Comparison of ENCODE assay signal across 8 cellular contexts in genomic region chr5:32174011-32174866, GRCh38. TPM values are rescaled to one million over a fixed set of nuclear protein-coding genes. Genes with fewer than 3 reads are reported as not detected.
DNase-seq lines count a peak whose midpoint lies in the region; ATAC-seq and TF ChIP-seq lines count a peak whose summit lies in the region.

TSS of gene GOLPH3 (minus strand) at chr5:32174319. CDS start at chr5:32174034, 285 bp downstream.

- H3K4me1 ChIP-seq in heart left ventricle (peaks cover 0 to 47% (median 28%) of the 10 kb centered on the region in 12 donors), upper lobe of left lung (peaks cover 23 to 43% (median 37%) of the 10 kb centered on the region in 4 donors)

- TF ChIP-seq EP300 in upper lobe of left lung (IDR thresholded peaks at IDR 0.05), result peak in 1 of 4 donors; percentile 50

- H3K27me3 ChIP-seq in heart left ventricle, result no peaks in the 10 kb centered on the region
- no peaks in the 10 kb centered on the region for H3K27me3 ChIP-seq in upper lobe of left lung

- 0 to 1% (median 0%) methylated on average over 65 to 85 of the region's 85 CpGs for WGBS in adipose tissue, 3 donors
- WGBS in heart left ventricle, 4 donors, result 0 to 1% (median 0%) methylated on average over 56 to 85 of the region's 85 CpGs
- 0 to 1% methylated on average over 30 to 39 of the region's 85 CpGs for WGBS in upper lobe of left lung, 2 donors

- H3K27me3 Mint-ChIP-seq in T-cell, result peaks cover 4 to 7% of the 10 kb centered on the region in 2 donors

- POLR2A ChIA-PET in T-cell (lab: Charles Lee), result interaction anchor here (0.5 to 1.1 kb wide), 3 partner anchors 24 to 415 kb away, joined by 3 to 5 read pairs (median 4); no protein-coding TSS in a partner anchor

- intact Hi-C loops in heart left ventricle (cut with DNase I), result loop anchor here in 6 of 10 donors (1.0 to 5.0 kb wide), 10 partner anchors 43 to 139 kb away; partner anchors contain the start of gene MTMR12 (in 1 of the 6)
- intact Hi-C loops in posterior vena cava (cut with DNase I), result no loop called here

- CTCF ChIA-PET in T-cell (lab: Charles Lee), result interaction anchor here in 1 of 2 donors (1.1 kb wide), 1 partner anchor 58 kb away, joined by 4 read pairs; no protein-coding TSS in a partner anchor

- peaks cover 31 to 37% (median 32%) of the 10 kb centered on the region in 3 donors for H3K4me1 Mint-ChIP-seq in T-cell

- peak within 1 kb of the TSS; percentile 97 to 99 (median 97) for H3K4me3 Mint-ChIP-seq in T-cell

- no peak for TF ChIP-seq CTCF in GM13977 (IDR thresholded peaks at IDR 0.05; ENCODE audit: extremely low read depth, insufficient read depth, missing control alignments)
- TF ChIP-seq CTCF in heart left ventricle (IDR thresholded peaks at IDR 0.05), result peak in 3 of 12 donors; percentile 11 to 18 (median 17)
- peak in 5 of 6 experiments; percentile 24 to 71 (median 45) for TF ChIP-seq CTCF in upper lobe of left lung (IDR thresholded peaks at IDR 0.05)

- DNase-seq in GM13977 (ENCODE audit: low spot score), result peak; percentile 95
- peak; percentile 93 for DNase-seq in NCI-H146 (lab: John Stamatoyannopoulos, UW)
- DNase-seq in T-cell, result peak; percentile 82 to 96 (median 91)
- peak; percentile 95 to 98 (median 96) for DNase-seq in heart left ventricle
- peak; percentile 99 for DNase-seq in posterior vena cava (ENCODE audit: low spot score)
- peak; percentile 96 to 98 for DNase-seq in upper lobe of left lung

- H3K36me3 Mint-ChIP-seq in T-cell, result peaks cover 18% of the 10 kb centered on the region

- no peaks in the 10 kb centered on the region for H3K9me3 Mint-ChIP-seq in T-cell

- no peaks in the 10 kb centered on the region for H3K9me3 ChIP-seq in heart left ventricle
- H3K9me3 ChIP-seq in upper lobe of left lung, result no peaks in the 10 kb centered on the region

- peak within 1 kb of the TSS; percentile 60 to 99 (median 96) for H3K4me3 ChIP-seq in heart left ventricle
- H3K4me3 ChIP-seq in upper lobe of left lung, result peak within 1 kb of the TSS; percentile 51 to 91 (median 76)

- H3K27ac ChIP-seq in adipose tissue (ENCODE audit: low read depth, low read length) (peak within 1 kb of the TSS; percentile 91), heart left ventricle (peak within 1 kb of the TSS; percentile 95 to 100 (median 100)), upper lobe of left lung (peak within 1 kb of the TSS; percentile 98 to 100 (median 100))

- in situ Hi-C loops in GM13977 (cut with MboI; ENCODE audit: low pct_unique_long_range_greater_than_20kb, low sequenced_read_pairs, unreplicated experiment), result no loop called here

- peaks cover 0 to 27% (median 24%) of the 10 kb centered on the region in 9 donors for H3K36me3 ChIP-seq in heart left ventricle
- H3K36me3 ChIP-seq in upper lobe of left lung, result peaks cover 0 to 24% (median under 1%) of the 10 kb centered on the region in 4 donors

- TF ChIP-seq POLR2A in heart left ventricle (IDR thresholded peaks at IDR 0.05) (peak; percentile 46 to 91), upper lobe of left lung (IDR thresholded peaks at IDR 0.05) (peak; percentile 53 to 99 (median 96))

- H3K27ac Mint-ChIP-seq in T-cell, result peak within 1 kb of the TSS; percentile 96 to 97

- peak; percentile 82 for ATAC-seq in HG02870 (IDR thresholded peaks at IDR 0.05; ENCODE audit: unreplicated experiment)
- peak; percentile 92 to 93 (median 93) for ATAC-seq in T-cell (replicated peaks in 1 of 4)
- peak; percentile 90 to 97 (median 96) for ATAC-seq in heart left ventricle
- peak; percentile 95 to 96 for ATAC-seq in upper lobe of left lung (ENCODE audit: low FRiP score in 2 of 2)

RNA-seq across cellular contexts. Expression of gene GOLPH3, which starts in this region (rescaled TPM):
- total RNA-seq in T-cell, result 10 to 100 TPM; 49.3 to 87.6 (median 73.8) TPM
- polyA plus RNA-seq in adipose tissue, result 10 to 100 TPM; 32.4 to 59.8 (median 46.8) TPM
- total RNA-seq in heart left ventricle, result 10 to 100 TPM; 34.4 to 73.4 (median 50.1) TPM
- polyA plus RNA-seq in heart left ventricle, result 10 to 100 TPM; 20.3 to 44.0 TPM
- total RNA-seq in posterior vena cava, result 10 to 100 TPM; 74.4 to 89.3 TPM
- total RNA-seq in upper lobe of left lung, result 100 to 1,000 TPM in 5 of 6 donors, 10 to 100 TPM in 1; 90.1 to 127 (median 123) TPM

Comparison
In these comparisons a context has a peak if more than half of its experiments do, and no peak if none do; other contexts are left out.
1. Peak in every context shown above with its lines: DNase-seq, ATAC-seq, H3K4me3 ChIP-seq and H3K27ac ChIP-seq.
2. intact Hi-C loops: an anchor here in heart left ventricle (1.0 to 5.0 kb wide); none called in posterior vena cava.